In the genomic region with DNA sequence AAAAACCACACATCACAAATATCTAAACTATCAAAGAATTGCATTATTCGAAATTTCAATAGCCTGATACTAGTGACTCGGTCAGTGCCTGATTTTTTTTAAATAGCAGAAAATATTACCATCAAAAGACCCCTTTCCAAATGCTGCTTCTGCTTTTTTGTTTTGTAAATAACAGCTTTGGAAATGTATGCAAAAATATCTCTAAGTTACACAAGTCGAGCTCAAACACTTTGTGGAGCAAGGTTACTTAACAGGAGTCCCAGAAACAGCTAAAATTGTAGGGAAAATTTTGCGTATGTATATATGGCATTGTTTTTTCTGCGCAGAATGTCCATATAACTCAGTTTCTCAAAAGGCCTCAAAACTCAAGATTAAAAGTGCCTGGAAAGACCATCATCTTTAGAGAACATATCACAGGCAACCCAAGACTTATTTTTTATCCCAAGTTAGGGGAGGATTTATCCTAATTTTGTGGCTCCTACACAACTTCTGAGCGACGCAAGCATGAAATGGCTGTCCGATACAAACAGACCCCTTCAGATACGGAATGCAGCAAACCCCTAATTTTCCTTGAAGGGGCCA, we compare ENCODE assay signal across 8 cellular contexts. TPM values are rescaled to one million over a fixed set of nuclear protein-coding genes. Genes with fewer than 3 reads are reported as not detected.
DNase-seq lines count a peak whose midpoint lies in the region; ATAC-seq and TF ChIP-seq lines count a peak whose summit lies in the region.

No MANE protein-coding gene starts in this region.

- intact Hi-C loops in activated CD4-positive, alpha-beta T cell treated with anti-CD3 and anti-CD28 coated beads for 36 hours (cut with DNase I, micrococcal nuclease) = loop anchor here (2.0 to 10.0 kb wide), 8 partner anchors 15 to 973 kb away; a partner anchor contains a TSS
- intact Hi-C loops in left lung (cut with DNase I) = no loop called here
- intact Hi-C loops in testis (cut with DNase I; ENCODE audit: low total_unique reads) = no loop called here

- peak overlapping the region; percentile 85 for H3K4me3 Mint-ChIP-seq in activated CD4-positive, alpha-beta T cell treated with anti-CD3 and anti-CD28 coated beads for 36 hours
- H3K4me3 Mint-ChIP-seq in activated naive CD8-positive, alpha-beta T cell treated with anti-CD3 and anti-CD28 coated beads, Interleukin-2, amount 50 U/mL, for 24 hours = peak overlapping the region; percentile 85

- ATAC-seq in activated CD4-positive, alpha-beta T cell treated with anti-CD3 and anti-CD28 coated beads for 36 hours = no peak
- no peak for ATAC-seq in activated naive CD8-positive, alpha-beta T cell treated with anti-CD3 and anti-CD28 coated beads, Interleukin-2, amount 50 U/mL, for 24 hours
- no peak for ATAC-seq in left lung

- H3K4me1 ChIP-seq in left lung (peaks cover 10 to 23% of the 10 kb centered on the region in 2 donors), testis (peaks cover 16% of the 10 kb centered on the region)

- H3K27ac ChIP-seq in left lung (peak overlapping the region; percentile 96 to 97), testis (peak overlapping the region; percentile 99)

- no peak for DNase-seq in activated CD4-positive, alpha-beta T cell treated with anti-CD3 and anti-CD28 coated beads for 36 hours
- no peak for DNase-seq in activated CD4-positive, alpha-beta T cell treated with anti-CD3 and anti-CD28 coated beads for 1 hour
- no peak for DNase-seq in activated naive CD8-positive, alpha-beta T cell treated with anti-CD3 and anti-CD28 coated beads, Interleukin-2, amount 50 U/mL, for 24 hours
- DNase-seq in left lung (no peak), testis (no peak), NOMO-1 (lab: John Stamatoyannopoulos, UW; ENCODE audit: unreplicated experiment in 2 of 2) (no peak), GM10248 (ENCODE audit: extremely low spot score) (no peak), NCI-H2107 (lab: John Stamatoyannopoulos, UW) (no peak)

- H3K9me3 Mint-ChIP-seq in activated CD4-positive, alpha-beta T cell treated with anti-CD3 and anti-CD28 coated beads for 36 hours (ENCODE audit: low read depth) = no peaks in the 10 kb centered on the region
- no peaks in the 10 kb centered on the region for H3K9me3 Mint-ChIP-seq in activated naive CD8-positive, alpha-beta T cell treated with anti-CD3 and anti-CD28 coated beads, Interleukin-2, amount 50 U/mL, for 24 hours

- H3K36me3 Mint-ChIP-seq in activated CD4-positive, alpha-beta T cell treated with anti-CD3 and anti-CD28 coated beads for 36 hours (ENCODE audit: low read depth) = peaks cover 14% of the 10 kb centered on the region
- H3K36me3 Mint-ChIP-seq in activated naive CD8-positive, alpha-beta T cell treated with anti-CD3 and anti-CD28 coated beads, Interleukin-2, amount 50 U/mL, for 24 hours (ENCODE audit: low read depth) = peaks cover 15% of the 10 kb centered on the region

- CTCF ChIA-PET in activated CD4-positive, alpha-beta T cell treated with anti-CD3 and anti-CD28 coated beads for 36 hours (lab: Charles Lee) = interaction anchor here (1.0 to 1.6 kb wide), 2 partner anchors 10 to 14 kb away, joined by 6 read pairs; no protein-coding TSS in a partner anchor
- CTCF ChIA-PET in GM10248 (lab: Yijun Ruan, JAX) = interaction anchor here (1.2 to 1.5 kb wide), 4 partner anchors 9 to 84 kb away, joined by 3 to 4 read pairs (median 3); no protein-coding TSS in a partner anchor

- POLR2A ChIA-PET in activated CD4-positive, alpha-beta T cell treated with anti-CD3 and anti-CD28 coated beads for 36 hours (lab: Charles Lee) = interaction anchor here (0.6 kb wide), 1 partner anchor 35 kb away, joined by 4 read pairs; no protein-coding TSS in a partner anchor
- POLR2A ChIA-PET in GM10248 (lab: Yijun Ruan, JAX) = no interaction called here

- TF ChIP-seq POLR2A in testis (IDR thresholded peaks at IDR 0.05) = no peak

- H3K27me3 ChIP-seq in left lung = no peaks in the 10 kb centered on the region
- H3K27me3 ChIP-seq in testis = no peaks in the 10 kb centered on the region

- H3K36me3 ChIP-seq in left lung (no peaks in the 10 kb centered on the region), testis (ENCODE audit: low read depth, missing control alignments) (no peaks in the 10 kb centered on the region)

- H3K9me3 ChIP-seq in left lung (no peaks in the 10 kb centered on the region), testis (no peaks in the 10 kb centered on the region)

- H3K27me3 Mint-ChIP-seq in activated CD4-positive, alpha-beta T cell treated with anti-CD3 and anti-CD28 coated beads for 36 hours = no peaks in the 10 kb centered on the region
- H3K27me3 Mint-ChIP-seq in activated naive CD8-positive, alpha-beta T cell treated with anti-CD3 and anti-CD28 coated beads, Interleukin-2, amount 50 U/mL, for 24 hours = no peaks in the 10 kb centered on the region

- H3K27ac Mint-ChIP-seq in activated CD4-positive, alpha-beta T cell treated with anti-CD3 and anti-CD28 coated beads for 36 hours = peak overlapping the region; percentile 65
- peak overlapping the region; percentile 78 for H3K27ac Mint-ChIP-seq in activated naive CD8-positive, alpha-beta T cell treated with anti-CD3 and anti-CD28 coated beads, Interleukin-2, amount 50 U/mL, for 24 hours

- TF ChIP-seq CTCF in left lung (IDR thresholded peaks at IDR 0.05) (no peak), testis (IDR thresholded peaks at IDR 0.05) (no peak), GM10248 (IDR thresholded peaks at IDR 0.05; ENCODE audit: control extremely low read depth, extremely low read depth, low read depth, missing control alignments) (no peak)

- peaks cover 40% of the 10 kb centered on the region for H3K4me1 Mint-ChIP-seq in activated CD4-positive, alpha-beta T cell treated with anti-CD3 and anti-CD28 coated beads for 36 hours
- peaks cover 47% of the 10 kb centered on the region for H3K4me1 Mint-ChIP-seq in activated naive CD8-positive, alpha-beta T cell treated with anti-CD3 and anti-CD28 coated beads, Interleukin-2, amount 50 U/mL, for 24 hours

- peak overlapping the region; percentile 84 to 96 for H3K4me3 ChIP-seq in left lung
- peak overlapping the region; percentile 93 to 99 for H3K4me3 ChIP-seq in testis

- WGBS in testis, 2 donors = 6 to 9% methylated on average over 9 of the region's 9 CpGs

RNA-seq across cellular contexts. Expression of a gene that starts 1.4 kb away (rescaled TPM):
- 10 to 100 TPM; 29.5 to 29.7 TPM for total RNA-seq in activated CD4-positive, alpha-beta T cell treated with anti-CD3 and anti-CD28 coated beads for 36 hours
- total RNA-seq in left lung = 10 to 100 TPM in 1 of 2 donors, 1 to 10 TPM in 1; 9.2 to 11.3 TPM
- 10 to 100 TPM; 63.7 to 80.7 TPM for total RNA-seq in testis
- polyA plus RNA-seq in testis (ENCODE audit: insufficient read depth, low read depth, low replicate concordance) = 78.8 TPM

Comparison
In these comparisons a context has a peak if more than half of its experiments do, and no peak if none do; other contexts are left out.
1. intact Hi-C loops: an anchor here in activated CD4-positive, alpha-beta T cell treated with anti-CD3 and anti-CD28 coated beads for 36 hours (2.0 to 10.0 kb wide); none called in left lung and testis.